Comparison of ENCODE assay signal across 8 cellular contexts in genomic region chr11:70880416-70880815, GRCh38.
"Had no signal": no experiment of that assay in that cellular context is flagged by ENCODE, and none has a peak within 500 bp of the region (broad histone marks: within the 10 kb centered on the region; RNA-seq: fewer than 3 reads in every experiment).

No MANE protein-coding gene starts in this region.

- H3K4me3 ChIP-seq: GM12878 had no signal

- ATAC-seq: GM12878 had no signal

- FAIRE-seq: G401.6, GM12878, GM12891, GM12892, GM18507, GM19239 had no signal

- DNase-seq: GDM1, GF-D8 had no signal
